In genomic region chr1:188669715-188670114, GRCh38 we compare ENCODE assay signal across 12 cellular contexts.
DNase-seq lines count a peak whose midpoint lies in the region; TF ChIP-seq lines count a peak whose summit lies in the region.
"Had no signal": no experiment of that assay in that cellular context is flagged by ENCODE, and none has a peak within 500 bp of the region (broad histone marks: within the 10 kb centered on the region; RNA-seq: fewer than 3 reads in every experiment).

No MANE protein-coding gene starts in this region.

- H3K27ac ChIP-seq in AG04450 (ENCODE audit: low read depth, low read length) (no peak overlapping the region), fibroblast of lung (ENCODE audit: insufficient read depth, low read length) (no peak overlapping the region)
- H3K27ac ChIP-seq: psoas muscle had no signal

- no peaks in the 10 kb centered on the region for H3K79me2 ChIP-seq in fibroblast of lung (ENCODE audit: control insufficient read depth, insufficient read depth, low read length)

- H3K9ac ChIP-seq in NT2/D1 (ENCODE audit: insufficient read length, low read depth) (no peak overlapping the region), fibroblast of lung (ENCODE audit: insufficient read depth, low read length) (no peak overlapping the region)

- H2AFZ ChIP-seq in fibroblast of lung (ENCODE audit: low read length), result no peak overlapping the region

- H3K9me3 ChIP-seq in AG04450 (ENCODE audit: control insufficient read depth, insufficient read depth, low read length) (no peaks in the 10 kb centered on the region), NT2/D1 (ENCODE audit: insufficient read depth, low read length) (peaks cover 12% of the 10 kb centered on the region), fibroblast of lung (ENCODE audit: control insufficient read depth, insufficient read depth, low read depth, low read length) (no peaks in the 10 kb centered on the region)
- H3K9me3 ChIP-seq: psoas muscle had no signal

- no peaks in the 10 kb centered on the region for H3K4me1 ChIP-seq in NT2/D1 (ENCODE audit: insufficient read depth, insufficient read length)
- no peaks in the 10 kb centered on the region for H3K4me1 ChIP-seq in fibroblast of lung (ENCODE audit: control insufficient read depth, extremely low read depth, insufficient read depth, low read length)
- H3K4me1 ChIP-seq: psoas muscle had no signal

- CTCF ChIA-PET in AG04450 (lab: Charles Lee), result no interaction called here

- H3K4me3 ChIP-seq in AG04450 (ENCODE audit: low read depth, low read length), result no peak overlapping the region
- no peak overlapping the region for H3K4me3 ChIP-seq in NT2/D1 (ENCODE audit: insufficient read length, low read depth)
- H3K4me3 ChIP-seq in fibroblast of lung (replicated peaks in 1 of 4; ENCODE audit: control extremely low read depth in 1 of 4, insufficient read depth in 1 of 4, low read depth in 3 of 4, low read length in 4 of 4), result no peak overlapping the region
- H3K4me3 ChIP-seq: psoas muscle had no signal

- no peak overlapping the region for H3K4me2 ChIP-seq in fibroblast of lung (ENCODE audit: extremely low read depth, insufficient read depth, low read length)

- POLR2A ChIA-PET in AG04450 (lab: Yijun Ruan, JAX), result interaction anchor here (0.6 kb wide), 1 partner anchor 190 kb away, joined by 6 read pairs; no protein-coding TSS in a partner anchor

- DNase-seq in AG04450 (ENCODE audit: low read depth, low spot score), result peak; percentile 23
- DNase-seq in HT1080 (ENCODE audit: low read depth), result peak; percentile 8
- peak; percentile 20 for DNase-seq in NT2/D1 (ENCODE audit: low read depth, low spot score)
- peak; percentile 38 to 73 for DNase-seq in fibroblast of lung (ENCODE audit: low read depth in 2 of 2)
- no peak for DNase-seq in inferior parietal cortex (ENCODE audit: extremely low spot score)
- no peak for DNase-seq in SK-N-DZ (ENCODE audit: low spot score)
- no peak for DNase-seq in activated CD8-positive, alpha-beta memory T cell treated with anti-CD3 and anti-CD28 coated beads for 24 hours
- DNase-seq in KG1 (lab: John Stamatoyannopoulos, UW), result no peak
- DNase-seq: activated naive CD8-positive, alpha-beta T cell treated with anti-CD3 and anti-CD28 coated beads for 36 hours; AML-193; GDM1; psoas muscle had no signal

- no peaks in the 10 kb centered on the region for H4K20me1 ChIP-seq in fibroblast of lung (ENCODE audit: control insufficient read depth, extremely low read depth, insufficient read depth, low read length)

- H3K36me3 ChIP-seq in NT2/D1 (ENCODE audit: insufficient read depth, insufficient read length, low read length), result no peaks in the 10 kb centered on the region
- no peaks in the 10 kb centered on the region for H3K36me3 ChIP-seq in fibroblast of lung (ENCODE audit: control insufficient read depth, insufficient read depth, low read length)

- H3K27me3 ChIP-seq in AG04450 (ENCODE audit: control insufficient read depth, insufficient read depth, low read length), result no peaks in the 10 kb centered on the region
- no peaks in the 10 kb centered on the region for H3K27me3 ChIP-seq in NT2/D1 (ENCODE audit: insufficient read depth, insufficient read length)
- H3K27me3 ChIP-seq in fibroblast of lung (ENCODE audit: control insufficient read depth, insufficient read depth, low read length), result no peaks in the 10 kb centered on the region

- TF ChIP-seq CTCF in AG04450 (IDR thresholded peaks at IDR 0.05; ENCODE audit: low read depth, low read length) (no peak), fibroblast of lung (conservative IDR thresholded peaks at IDR 0.05 in 1 of 2, IDR thresholded peaks at IDR 0.05 in 1 of 2; ENCODE audit: low read depth in 1 of 2, low read length in 2 of 2) (no peak)

Comparison
In these comparisons a context has a peak if more than half of its experiments do, and no peak if none do; other contexts are left out.
1. DNase-seq: peak in AG04450 (single experiment), HT1080 (single experiment), NT2/D1 (single experiment) and fibroblast of lung (2 of 2); none in inferior parietal cortex (single experiment), SK-N-DZ (single experiment), activated CD8-positive, alpha-beta memory T cell treated with anti-CD3 and anti-CD28 coated beads for 24 hours (single experiment) and KG1 (single experiment).